Comparison of ENCODE assay signal across 14 cellular contexts in the genomic region with DNA sequence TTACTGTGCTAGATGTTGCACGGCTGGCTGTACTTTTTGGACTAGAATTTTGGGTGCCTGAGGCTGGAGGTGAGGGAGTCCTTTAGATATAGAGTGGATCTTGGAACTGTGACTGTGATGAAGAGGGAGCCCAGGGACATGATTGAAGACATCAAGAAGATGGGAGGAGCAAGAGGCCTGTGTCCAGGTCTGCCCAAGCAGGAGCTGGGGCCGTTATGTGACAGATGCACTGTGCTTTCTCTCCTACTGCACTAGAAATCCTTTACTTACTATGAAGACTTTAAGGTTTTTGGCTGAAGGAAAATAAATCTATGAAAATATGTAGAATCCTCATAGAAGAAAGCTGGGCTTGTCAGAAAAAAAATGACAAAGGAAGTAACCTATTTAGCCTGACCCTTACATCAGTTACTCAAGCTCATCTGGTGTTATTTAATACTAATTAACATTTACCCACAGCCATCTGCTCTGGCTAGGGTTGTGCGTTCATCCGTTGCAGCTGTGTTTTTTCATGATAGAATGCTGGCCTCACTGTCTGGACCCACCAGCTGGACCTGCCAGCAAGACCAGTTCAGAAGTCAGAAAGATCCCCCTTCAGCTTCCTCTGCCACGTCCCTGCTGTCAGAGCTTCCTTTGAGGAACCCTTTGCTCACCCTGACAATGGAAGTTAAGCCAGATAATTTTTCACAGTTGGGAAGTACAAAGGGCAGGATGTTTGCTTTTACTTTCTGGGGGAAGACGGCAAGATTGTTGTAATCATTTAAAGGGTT. TPM values are rescaled to one million over a fixed set of nuclear protein-coding genes. Genes with fewer than 3 reads are reported as not detected.
DNase-seq lines count a peak whose midpoint lies in the region; ATAC-seq and TF ChIP-seq lines count a peak whose summit lies in the region.
"Had no signal": no experiment of that assay in that cellular context is flagged by ENCODE, and none has a peak within 500 bp of the region (broad histone marks: within the 10 kb centered on the region; RNA-seq: fewer than 3 reads in every experiment).

No MANE protein-coding gene starts in this region.

- no peaks in the 10 kb centered on the region for H3K27me3 Mint-ChIP-seq in activated CD4-positive, alpha-beta T cell treated with anti-CD3 and anti-CD28 coated beads, Interleukin-2, amount 10 ng/mL, durations not matched to agents 7 days and 5 days

- H3K36me3 ChIP-seq in SJCRH30: peaks cover 14% of the 10 kb centered on the region
- H3K36me3 ChIP-seq in HAP-1 (replicated peaks): peaks cover 13% of the 10 kb centered on the region
- H3K36me3 ChIP-seq: breast epithelium had no signal

- H3K4me3 ChIP-seq in AG10803 (ENCODE audit: low read length): no peak overlapping the region
- H3K4me3 ChIP-seq in SJCRH30: no peak overlapping the region
- H3K4me3 ChIP-seq in HAP-1: no peak overlapping the region
- H3K4me3 ChIP-seq: breast epithelium, GM12878 had no signal

- no peak overlapping the region for H3K4me3 Mint-ChIP-seq in activated CD4-positive, alpha-beta T cell treated with anti-CD3 and anti-CD28 coated beads, Interleukin-2, amount 10 ng/mL, durations not matched to agents 7 days and 5 days

- no peak overlapping the region for H3K27ac Mint-ChIP-seq in activated CD4-positive, alpha-beta T cell treated with anti-CD3 and anti-CD28 coated beads, Interleukin-2, amount 10 ng/mL, durations not matched to agents 7 days and 5 days

- no peaks in the 10 kb centered on the region for H3K9me3 ChIP-seq in SJCRH30 (replicated peaks)
- no peaks in the 10 kb centered on the region for H3K9me3 ChIP-seq in HAP-1
- H3K9me3 ChIP-seq: breast epithelium had no signal

- H3K4me1 ChIP-seq in SJCRH30 (peaks cover 54% of the 10 kb centered on the region), HAP-1 (no peaks in the 10 kb centered on the region; the same call in 1 of the 2 replicates)
- H3K4me1 ChIP-seq: breast epithelium had no signal

- DNase-seq in AG10803 (ENCODE audit: low read depth) (peak; percentile 46), GM03348 (ENCODE audit: low spot score) (peak; percentile 21), SJCRH30 (peak; percentile 79 to 88), left lobe of liver (ENCODE audit: low spot score) (no peak), HAP-1 (ENCODE audit: low spot score in 2 of 2) (no peak), NCI-H226 (no peak)
- DNase-seq in activated CD4-positive, alpha-beta T cell treated with anti-CD3 and anti-CD28 coated beads, Interleukin-2, amount 10 ng/mL, durations not matched to agents 7 days and 5 days: no peak
- no peak for DNase-seq in NK-92 treated with Interleukin-12 subunit alpha and Interleukin-12 subunit beta, amount 100 ng/mL, for 24 hours (lab: John Stamatoyannopoulos, UW)
- DNase-seq: islet precursor cell, occipital lobe, substantia nigra had no signal

- H3K36me3 Mint-ChIP-seq in activated CD4-positive, alpha-beta T cell treated with anti-CD3 and anti-CD28 coated beads, Interleukin-2, amount 10 ng/mL, durations not matched to agents 7 days and 5 days (ENCODE audit: low read depth): peaks cover 18% of the 10 kb centered on the region

- no peaks in the 10 kb centered on the region for H3K4me1 Mint-ChIP-seq in activated CD4-positive, alpha-beta T cell treated with anti-CD3 and anti-CD28 coated beads, Interleukin-2, amount 10 ng/mL, durations not matched to agents 7 days and 5 days

- CTCF ChIA-PET in activated CD4-positive, alpha-beta T cell treated with anti-CD3 and anti-CD28 coated beads, Interleukin-2, amount 10 ng/mL, durations not matched to agents 7 days and 5 days (lab: Charles Lee): interaction anchor here (0.7 to 1.0 kb wide), 2 partner anchors 37 to 416 kb away, joined by 3 to 4 read pairs; no protein-coding TSS in a partner anchor

- H3K27me3 ChIP-seq in SJCRH30 (no peaks in the 10 kb centered on the region), HAP-1 (ENCODE audit: low read depth) (no peaks in the 10 kb centered on the region)
- H3K27me3 ChIP-seq: breast epithelium had no signal

- H3K27ac ChIP-seq in SJCRH30: peak overlapping the region; percentile 83
- H3K27ac ChIP-seq: breast epithelium had no signal

- POLR2A ChIA-PET in activated CD4-positive, alpha-beta T cell treated with anti-CD3 and anti-CD28 coated beads, Interleukin-2, amount 10 ng/mL, durations not matched to agents 7 days and 5 days (lab: Charles Lee): no interaction called here

- in situ Hi-C loops in HAP-1 (cut with MboI; ENCODE audit: low sequenced_read_pairs): no loop called here

- H3K9me3 Mint-ChIP-seq in activated CD4-positive, alpha-beta T cell treated with anti-CD3 and anti-CD28 coated beads, Interleukin-2, amount 10 ng/mL, durations not matched to agents 7 days and 5 days: no peaks in the 10 kb centered on the region

- TF ChIP-seq CTCF in AG10803 (conservative IDR thresholded peaks at IDR 0.05; ENCODE audit: low read length): no peak

- peak; percentile 42 for ATAC-seq in left lobe of liver
- ATAC-seq: GM12878, Panc1 had no signal

RNA-seq across cellular contexts. Expression of a gene that starts 16.7 kb away (rescaled TPM):
- 128 and 131 TPM in 2 replicates for total RNA-seq in SJCRH30 (2014; rRNA removed; shearing (Covaris generic))
- 24.0 TPM for total RNA-seq in left lobe of liver
- 10 to 100 TPM; 59.2 to 63.5 TPM for total RNA-seq in activated CD4-positive, alpha-beta T cell treated with anti-CD3 and anti-CD28 coated beads, Interleukin-2, amount 10 ng/mL, durations not matched to agents 7 days and 5 days

RNA-seq across cellular contexts. Expression of a gene that starts 35.5 kb away (rescaled TPM):
- 115 and 118 TPM in 2 replicates for total RNA-seq in SJCRH30 (2014; rRNA removed; shearing (Covaris generic))
- total RNA-seq in left lobe of liver: 13.2 TPM
- total RNA-seq in activated CD4-positive, alpha-beta T cell treated with anti-CD3 and anti-CD28 coated beads, Interleukin-2, amount 10 ng/mL, durations not matched to agents 7 days and 5 days: 10 to 100 TPM; 68.2 to 90.2 TPM

Comparison
In these comparisons a context has a peak if more than half of its experiments do, and no peak if none do; other contexts are left out.
1. DNase-seq: peak in AG10803 (single experiment), GM03348 (single experiment) and SJCRH30 (2 of 2); none in left lobe of liver (single experiment), activated CD4-positive, alpha-beta T cell treated with anti-CD3 and anti-CD28 coated beads, Interleukin-2, amount 10 ng/mL, durations not matched to agents 7 days and 5 days (single experiment), HAP-1 (0 of 2), NK-92 treated with Interleukin-12 subunit alpha and Interleukin-12 subunit beta, amount 100 ng/mL, for 24 hours (single experiment) and NCI-H226 (single experiment).